ENCODE assay signal across 19 cellular contexts in genomic region chr10:12338981-12339380, GRCh38. TPM values are rescaled to one million over a fixed set of nuclear protein-coding genes. Genes with fewer than 3 reads are reported as not detected.
A peak's percentile ranks its signal among the peaks of the same experiment; 100 is the strongest.
DNase-seq lines count a peak whose midpoint lies in the region; ATAC-seq and TF ChIP-seq lines count a peak whose summit lies in the region.
"Had no signal": no experiment of that assay in that cellular context is flagged by ENCODE, and none has a peak within 500 bp of the region (broad histone marks: within the 10 kb centered on the region; RNA-seq: fewer than 3 reads in every experiment).

No MANE protein-coding gene starts in this region.

- no peak for ATAC-seq in T-helper 17 cell
- ATAC-seq: HCT116 had no signal

- no peak overlapping the region for H3K4me3 Mint-ChIP-seq in T-helper 17 cell
- H3K4me3 Mint-ChIP-seq: CD4-positive, CD25-positive, alpha-beta regulatory T cell; CD8-positive, alpha-beta memory T cell; HFFc6 had no signal

- no peaks in the 10 kb centered on the region for H3K27me3 Mint-ChIP-seq in T-helper 17 cell
- H3K27me3 Mint-ChIP-seq: CD8-positive, alpha-beta memory T cell had no signal

- H3K18ac ChIP-seq in mesenchymal stem cell (ENCODE audit: low read depth in 1 of 2, low read length in 2 of 2): no peak overlapping the region

- 87% methylated on average over 4 of the region's 4 CpGs for WGBS in SK-N-SH (ENCODE audit: low lambda C conversion rate)
- WGBS in mesenchymal stem cell: 88% methylated on average over 4 of the region's 4 CpGs

- no peak overlapping the region for H2AFZ ChIP-seq in SK-N-SH (ENCODE audit: low read depth)
- no peak overlapping the region for H2AFZ ChIP-seq in mesenchymal stem cell (ENCODE audit: low read depth, low read length)

- H3K9me2 ChIP-seq in SK-N-SH: no peaks in the 10 kb centered on the region

- no peaks in the 10 kb centered on the region for H3K36me3 Mint-ChIP-seq in T-helper 17 cell (ENCODE audit: low read depth)
- H3K36me3 Mint-ChIP-seq: CD4-positive, CD25-positive, alpha-beta regulatory T cell had no signal

- no peaks in the 10 kb centered on the region for H3K27me3 ChIP-seq in SK-N-SH (ENCODE audit: insufficient read depth)
- H3K27me3 ChIP-seq in mesenchymal stem cell (ENCODE audit: control insufficient read depth in 1 of 2, insufficient read depth in 1 of 2, low read length in 2 of 2): no peaks in the 10 kb centered on the region
- H3K27me3 ChIP-seq: BE2C had no signal

- H2BK120ac ChIP-seq in mesenchymal stem cell (ENCODE audit: low read depth, low read length): no peak overlapping the region

- peaks cover 7% of the 10 kb centered on the region for H3K4me1 Mint-ChIP-seq in T-helper 17 cell

- no peak overlapping the region for H3K14ac ChIP-seq in mesenchymal stem cell (ENCODE audit: low read length in 2 of 2)

- H3K27ac Mint-ChIP-seq in T-helper 17 cell: no peak overlapping the region
- H3K27ac Mint-ChIP-seq: CD4-positive, CD25-positive, alpha-beta regulatory T cell; CD8-positive, alpha-beta memory T cell; HFFc6 had no signal

- no peak for DNase-seq in SK-N-SH
- DNase-seq in mesenchymal stem cell: peak; percentile 14
- peak; percentile 11 for DNase-seq in superior temporal gyrus (ENCODE audit: extremely low spot score)
- DNase-seq in T-helper 17 cell: no peak
- DNase-seq in activated CD4-positive, CD25-positive, alpha-beta regulatory T cell (lab: John Stamatoyannopoulos, UW): no peak
- DNase-seq in GM19240 (ENCODE audit: insufficient read length, low spot score): no peak
- DNase-seq: ACHN; BE2C; C1 segment of cervical spinal cord; CD4-positive, CD25-positive, alpha-beta regulatory T cell; CD8-positive, alpha-beta memory T cell; COR-L47; DMS 273 treated with DMSO at 0.1 percent for 48 hours; DMS53; DND-41; GOT3; HFFc6 had no signal

- H3K4ac ChIP-seq in mesenchymal stem cell (ENCODE audit: low read depth in 1 of 2, low read length in 2 of 2): no peak overlapping the region

- no peak overlapping the region for H3K9ac ChIP-seq in SK-N-SH
- no peak overlapping the region for H3K9ac ChIP-seq in mesenchymal stem cell (ENCODE audit: low read length)

- H3F3A ChIP-seq in SK-N-SH (replicated peaks; ENCODE audit: insufficient read depth): peaks cover 4% of the 10 kb centered on the region

- no peak overlapping the region for H3K4me2 ChIP-seq in SK-N-SH
- H3K4me2 ChIP-seq in mesenchymal stem cell (ENCODE audit: low read length, poor library complexity, severe bottlenecking): no peak overlapping the region

- TF ChIP-seq RAD21 in SK-N-SH (IDR thresholded peaks at IDR 0.05; ENCODE audit: low read length): no peak

- no peak for TF ChIP-seq EP300 in SK-N-SH (IDR thresholded peaks at IDR 0.05; ENCODE audit: borderline replicate concordance in 1 of 2, low read depth in 1 of 2, low read length in 1 of 2)

- H4K8ac ChIP-seq in mesenchymal stem cell (ENCODE audit: low read length): no peak overlapping the region

- no peak overlapping the region for H3K23ac ChIP-seq in mesenchymal stem cell (ENCODE audit: low read length in 2 of 2)

- H3K79me2 ChIP-seq in SK-N-SH (ENCODE audit: insufficient read depth): no peaks in the 10 kb centered on the region

- H2BK5ac ChIP-seq in mesenchymal stem cell (ENCODE audit: low read depth, low read length, poor library complexity, severe bottlenecking): no peak overlapping the region

- H3K9me3 ChIP-seq in SK-N-SH: no peaks in the 10 kb centered on the region
- no peaks in the 10 kb centered on the region for H3K9me3 ChIP-seq in mesenchymal stem cell (ENCODE audit: control insufficient read depth, low read length)
- H3K9me3 ChIP-seq in T-helper 17 cell (ENCODE audit: control insufficient read depth, low read length, poor library complexity, severe bottlenecking): no peaks in the 10 kb centered on the region
- H3K9me3 ChIP-seq: BE2C had no signal

- no peak overlapping the region for H3K4me3 ChIP-seq in SK-N-SH (ENCODE audit: low read depth in 2 of 2, low read length in 1 of 2)
- H3K4me3 ChIP-seq in mesenchymal stem cell (ENCODE audit: insufficient read depth in 1 of 2, low read depth in 1 of 2, low read length in 2 of 2): no peak overlapping the region

- CTCF ChIA-PET in SK-N-SH (lab: Yijun Ruan, JAX): interaction anchor here (1.1 kb wide), 1 partner anchor 38 kb away, joined by 3 read pairs; no protein-coding TSS in a partner anchor

- H4K20me1 ChIP-seq in SK-N-SH (ENCODE audit: insufficient read depth): no peaks in the 10 kb centered on the region

- no peak overlapping the region for H3K27ac ChIP-seq in SK-N-SH (ENCODE audit: low read depth in 2 of 2, low read length in 1 of 2)
- H3K27ac ChIP-seq in mesenchymal stem cell (ENCODE audit: low read length, poor library complexity, severe bottlenecking): peak overlapping the region; percentile 51
- H3K27ac ChIP-seq: HL-60 had no signal

- no peak overlapping the region for H4K91ac ChIP-seq in mesenchymal stem cell (ENCODE audit: low read length)

- TF ChIP-seq CTCF in SK-N-SH (IDR thresholded peaks at IDR 0.05): no peak

- no peak overlapping the region for H2BK12ac ChIP-seq in mesenchymal stem cell (ENCODE audit: low read length in 2 of 2)

- H2AK5ac ChIP-seq in mesenchymal stem cell (ENCODE audit: low read length, severe bottlenecking): no peak overlapping the region

- POLR2A ChIA-PET in SK-N-SH (lab: Yijun Ruan, JAX): no interaction called here

- H3K36me3 ChIP-seq in SK-N-SH (replicated peaks in 1 of 2; ENCODE audit: control insufficient read depth in 1 of 2, insufficient read depth in 2 of 2, low read length in 1 of 2) (no peaks in the 10 kb centered on the region), mesenchymal stem cell (ENCODE audit: control insufficient read depth in 1 of 2, insufficient read depth in 2 of 2, low read depth in 1 of 2, low read length in 2 of 2) (no peaks in the 10 kb centered on the region)
- H3K36me3 ChIP-seq: BE2C had no signal

- H3K4me1 ChIP-seq in SK-N-SH (ENCODE audit: control insufficient read depth in 1 of 2, insufficient read depth in 2 of 2, low read depth in 1 of 2, low read length in 1 of 2): peaks cover 3 to 4% of the 10 kb centered on the region in 2 experiments; a peak in 2 of 4 replicates
- peaks cover 9% of the 10 kb centered on the region for H3K4me1 ChIP-seq in mesenchymal stem cell (ENCODE audit: control insufficient read depth, insufficient read depth, low read depth, low read length)
- H3K4me1 ChIP-seq: BE2C had no signal

- H2BK15ac ChIP-seq in mesenchymal stem cell (ENCODE audit: low read depth, poor library complexity, severe bottlenecking): no peak overlapping the region

- H3K79me1 ChIP-seq in mesenchymal stem cell (replicated peaks; ENCODE audit: low read length, poor library complexity, severe bottlenecking): no peaks in the 10 kb centered on the region

TF ChIP-seq in SK-N-SH, 30 proteins besides CTCF, POLR2A, EP300 and RAD21:
- TF ChIP-seq TCF12 (IDR thresholded peaks at IDR 0.05): peak; percentile 53; the same call in 1 of the 2 replicates
- no peak for TF ChIP-seq RXRA (IDR thresholded peaks at IDR 0.05; ENCODE audit: borderline replicate concordance, low read depth)

RNA-seq across cellular contexts. Expression of gene CAMK1D, which starts 10.4 kb away (rescaled TPM):
- polyA plus RNA-seq in SK-N-SH (2012; rRNA removed): 4.1 TPM in 2 replicates
- 3.8 and 4.6 TPM in 2 replicates for polyA plus RNA-seq in SK-N-SH (2012; cell fraction: cytosol; rRNA removed)
- 5.2 and 6.1 TPM in 2 replicates for polyA plus RNA-seq in SK-N-SH (2012; cell fraction: nucleus; rRNA removed)
- polyA plus RNA-seq in mesenchymal stem cell (2013, experiment 1 of 2): 7.6 TPM
- polyA plus RNA-seq in mesenchymal stem cell (2013, experiment 2 of 2): 7.8 TPM
- 10 to 100 TPM; 31.1 to 47.3 TPM for total RNA-seq in T-helper 17 cell

Comparison
In these comparisons a context has a peak if more than half of its experiments do, and no peak if none do; other contexts are left out.
1. DNase-seq: peak in mesenchymal stem cell (single experiment) and superior temporal gyrus (single experiment); none in SK-N-SH (single experiment), T-helper 17 cell (0 of 3), activated CD4-positive, CD25-positive, alpha-beta regulatory T cell (0 of 4) and GM19240 (single experiment).